In the genomic region with DNA sequence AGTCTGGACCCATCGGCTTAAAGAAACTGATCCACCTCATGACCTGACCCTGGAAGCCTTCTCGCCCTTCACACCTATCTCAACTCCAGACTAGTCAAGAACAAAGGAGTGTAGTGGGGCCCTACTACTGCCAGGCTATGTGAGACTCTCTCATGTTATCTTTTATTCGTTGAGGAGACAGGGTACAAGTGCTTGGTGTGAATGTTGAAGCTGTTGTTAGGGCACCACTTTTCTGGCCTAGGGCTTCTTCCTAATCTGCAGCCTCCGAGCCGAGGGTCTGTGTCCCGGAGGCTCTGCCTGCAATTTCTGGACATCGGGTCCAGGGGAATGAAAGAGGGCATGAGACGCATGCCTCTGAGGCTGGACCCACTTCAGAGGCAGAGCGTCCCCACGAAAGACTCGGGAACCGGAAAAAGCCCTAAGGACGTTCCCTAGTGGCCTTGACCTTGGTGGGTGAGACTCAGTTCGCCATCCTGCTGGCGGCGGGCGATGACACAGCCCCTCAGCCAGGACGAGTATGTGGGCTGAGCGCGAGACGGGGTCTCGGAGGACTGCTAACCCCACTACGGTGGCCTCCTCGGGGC, we compare ENCODE assay signal across 8 cellular contexts. TPM values are rescaled to one million over a fixed set of nuclear protein-coding genes. Genes with fewer than 3 reads are reported as not detected.
A peak's percentile ranks its signal among the peaks of the same experiment; 100 is the strongest.
DNase-seq lines count a peak whose midpoint lies in the region; ATAC-seq and TF ChIP-seq lines count a peak whose summit lies in the region.

No MANE protein-coding gene starts in this region.

- H3K4me3 Mint-ChIP-seq in CD14-positive monocyte = peak overlapping the region; percentile 78 to 87

- no peak for TF ChIP-seq EP300 in upper lobe of left lung (IDR thresholded peaks at IDR 0.05)

- no peak for TF ChIP-seq POLR2A in upper lobe of left lung (IDR thresholded peaks at IDR 0.05)

- H3K27me3 Mint-ChIP-seq in CD14-positive monocyte (ENCODE audit: low read depth in 3 of 3) = no peaks in the 10 kb centered on the region

- H3K27ac ChIP-seq in ascending aorta (peak overlapping the region; percentile 55 to 77), liver (ENCODE audit: low read depth in 1 of 2, low read length in 2 of 2) (peak overlapping the region; percentile 74 to 84), upper lobe of left lung (peak overlapping the region; percentile 81 to 91 (median 86))

- H3K9me3 Mint-ChIP-seq in CD14-positive monocyte = peaks cover 0 to 6% (median 5%) of the 10 kb centered on the region in 7 donors

- TF ChIP-seq CTCF in CD14-positive monocyte (IDR thresholded peaks at IDR 0.05) = no peak
- no peak for TF ChIP-seq CTCF in ascending aorta (IDR thresholded peaks at IDR 0.05)
- TF ChIP-seq CTCF in liver (IDR thresholded peaks at IDR 0.05; ENCODE audit: low read depth, low read length, missing input control) = no peak
- no peak for TF ChIP-seq CTCF in upper lobe of left lung (IDR thresholded peaks at IDR 0.05)

- TF ChIP-seq RAD21 in liver (IDR thresholded peaks at IDR 0.05) = no peak

- peaks cover 16% of the 10 kb centered on the region for H3K4me1 Mint-ChIP-seq in CD14-positive monocyte

- 3% methylated on average over 24 of the region's 24 CpGs for WGBS in liver
- WGBS in upper lobe of left lung, 2 donors = 2 to 28% methylated on average over 3 to 24 of the region's 24 CpGs

- DNase-seq in CD14-positive monocyte (ENCODE audit: low spot score) (no peak), ascending aorta (ENCODE audit: low spot score in 2 of 2) (peak in 1 of 2 donors; percentile 8), upper lobe of left lung (no peak)
- no peak for DNase-seq in activated CD8-positive, alpha-beta memory T cell treated with anti-CD3 and anti-CD28 coated beads, Interleukin-2, amount 50 U/mL, for 4 hours

- H3K9me3 ChIP-seq in ascending aorta (no peaks in the 10 kb centered on the region), liver (ENCODE audit: control insufficient read depth in 4 of 4, low read length in 3 of 4) (no peaks in the 10 kb centered on the region), upper lobe of left lung (no peaks in the 10 kb centered on the region)

- ATAC-seq in HG03045 (IDR thresholded peaks at IDR 0.05; ENCODE audit: unreplicated experiment) (peak; percentile 27), upper lobe of left lung (ENCODE audit: low FRiP score in 2 of 2) (no peak), HG02571 (IDR thresholded peaks at IDR 0.05; ENCODE audit: unreplicated experiment) (no peak), GM21576 (IDR thresholded peaks at IDR 0.05; ENCODE audit: unreplicated experiment) (no peak)

- intact Hi-C loops in CD14-positive monocyte (cut with micrococcal nuclease) = loop anchor here in 1 of 2 donors (5.0 kb wide), 1 partner anchor 149 kb away; the partner anchor contains the start of gene NOL9
- intact Hi-C loops in ascending aorta (cut with DNase I) = loop anchor here (2.0 to 10.0 kb wide), 3 partner anchors 76 to 146 kb away; partner anchors contain the start of genes NOL9, TAS1R1 and THAP3

- H3K36me3 ChIP-seq in ascending aorta (no peaks in the 10 kb centered on the region), liver (ENCODE audit: control insufficient read depth in 4 of 4, insufficient read depth in 3 of 4, low read depth in 1 of 4, low read length in 3 of 4) (no peaks in the 10 kb centered on the region), upper lobe of left lung (no peaks in the 10 kb centered on the region)

- peak overlapping the region; percentile 76 to 88 (median 81) for H3K27ac Mint-ChIP-seq in CD14-positive monocyte

- peak overlapping the region; percentile 8 to 81 for H3K9ac ChIP-seq in liver (ENCODE audit: low read depth in 1 of 2, low read length in 2 of 2)

- peak overlapping the region; percentile 90 to 96 for H3K4me3 ChIP-seq in ascending aorta
- H3K4me3 ChIP-seq in liver (ENCODE audit: low read depth in 1 of 3, low read length in 3 of 3) = peak overlapping the region; percentile 86 to 99 (median 96)
- peak overlapping the region; percentile 93 to 100 (median 96) for H3K4me3 ChIP-seq in upper lobe of left lung

- peaks cover 2 to 3% of the 10 kb centered on the region in 2 donors for H3K36me3 Mint-ChIP-seq in CD14-positive monocyte

- H3K27me3 ChIP-seq in ascending aorta (no peaks in the 10 kb centered on the region), liver (ENCODE audit: control insufficient read depth in 4 of 4, insufficient read depth in 4 of 4, low read length in 3 of 4) (no peaks in the 10 kb centered on the region), upper lobe of left lung (no peaks in the 10 kb centered on the region)

- peaks cover 12 to 15% of the 10 kb centered on the region in 2 donors for H3K4me1 ChIP-seq in ascending aorta
- H3K4me1 ChIP-seq in liver (ENCODE audit: control insufficient read depth in 4 of 4, insufficient read depth in 4 of 4, low read length in 3 of 4) = peaks cover 0 to 22% (median 19%) of the 10 kb centered on the region in 4 donors
- H3K4me1 ChIP-seq in upper lobe of left lung = peaks cover 10 to 24% (median 15%) of the 10 kb centered on the region in 4 donors

TF ChIP-seq in liver, 16 proteins besides CTCF, POLR2A, EP300 and RAD21:
- TF ChIP-seq, protein P1, sequence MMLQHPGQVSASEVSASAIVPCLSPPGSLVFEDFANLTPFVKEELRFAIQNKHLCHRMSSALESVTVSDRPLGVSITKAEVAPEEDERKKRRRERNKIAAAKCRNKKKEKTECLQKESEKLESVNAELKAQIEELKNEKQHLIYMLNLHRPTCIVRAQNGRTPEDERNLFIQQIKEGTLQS (IDR thresholded peaks at IDR 0.05) = no peak
- TF ChIP-seq SP1 (IDR thresholded peaks at IDR 0.05) = no peak
- TF ChIP-seq YY1 (IDR thresholded peaks at IDR 0.05) = no peak
- TF ChIP-seq MAX (IDR thresholded peaks at IDR 0.05) = no peak
- TF ChIP-seq FOXA2 (IDR thresholded peaks at IDR 0.05) = no peak
- no peak for TF ChIP-seq GABPA (IDR thresholded peaks at IDR 0.05 in 1 of 2, conservative IDR thresholded peaks at IDR 0.05 in 1 of 2)
- TF ChIP-seq REST (IDR thresholded peaks at IDR 0.05) = no peak
- TF ChIP-seq RXRA (IDR thresholded peaks at IDR 0.05) = no peak
- no peak for TF ChIP-seq NR2F2 (IDR thresholded peaks at IDR 0.05)
- TF ChIP-seq FOXA1 (IDR thresholded peaks at IDR 0.05) = no peak
- no peak for TF ChIP-seq EGR1 (IDR thresholded peaks at IDR 0.05; ENCODE audit: low read depth in 2 of 2)
- no peak for TF ChIP-seq JUND (IDR thresholded peaks at IDR 0.05)
- TF ChIP-seq HNF4G (IDR thresholded peaks at IDR 0.05) = no peak
- TF ChIP-seq TAF1 (conservative IDR thresholded peaks at IDR 0.05) = no peak
- TF ChIP-seq HNF4A (conservative IDR thresholded peaks at IDR 0.05) = no peak

RNA-seq across cellular contexts. Expression of gene DNAJC11, which starts 0.7 kb away (rescaled TPM):
- polyA plus RNA-seq in CD14-positive monocyte = 10 to 100 TPM in 1 of 2 donors, 1 to 10 TPM in 1; 9.7 to 15.8 TPM
- total RNA-seq in ascending aorta = 12.9 TPM
- total RNA-seq in liver = 10 to 100 TPM; 24.7 to 36.1 TPM
- 10 to 100 TPM; 16.5 to 22.9 TPM for polyA plus RNA-seq in liver
- 10 to 100 TPM; 35.9 to 44.0 (median 38.2) TPM for total RNA-seq in upper lobe of left lung
